30 cellular contexts compared by ENCODE assay signal in the genomic region with DNA sequence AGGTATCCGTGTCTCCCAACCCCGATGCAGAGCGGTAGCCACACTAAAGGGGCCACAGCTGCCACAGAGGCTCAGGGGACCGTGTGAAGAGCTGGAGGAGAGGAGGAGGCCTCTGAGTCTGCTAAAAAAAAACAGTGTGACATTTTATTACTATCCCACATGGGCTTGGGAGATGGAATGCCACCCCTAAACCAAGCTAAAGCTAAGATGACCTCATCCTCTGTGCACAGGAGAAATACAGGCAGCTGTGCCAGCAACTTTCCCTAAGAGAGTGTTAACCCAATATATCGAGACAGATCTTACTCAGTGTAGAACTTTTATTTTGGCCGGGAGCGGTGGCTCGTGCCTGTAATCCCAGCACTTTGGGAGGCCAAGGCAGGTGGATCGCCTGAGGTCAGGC. TPM values are rescaled to one million over a fixed set of nuclear protein-coding genes. Genes with fewer than 3 reads are reported as not detected.
"Had no signal": no experiment of that assay in that cellular context is flagged by ENCODE, and none has a peak within 500 bp of the region (broad histone marks: within the 10 kb centered on the region; RNA-seq: fewer than 3 reads in every experiment).

No MANE protein-coding gene starts in this region.

- H3K4me2 ChIP-seq: smooth muscle cell had no signal

- H3K4me1 ChIP-seq: breast epithelium, prostate gland, stomach, tibial nerve had no signal

- ATAC-seq: activated CD8-positive, alpha-beta T cell treated with anti-CD3 and anti-CD28 coated beads for 36 hours; activated naive CD4-positive, alpha-beta T cell treated with anti-CD3 and anti-CD28 coated beads, Interleukin-2, amount 50 U/mL, for 72 hours; activated T-cell treated with anti-CD3 and anti-CD28 coated beads, Interleukin-2, amount 50 U/mL, for 72 hours; heart right ventricle; left lung; lower lobe of right lung; natural killer cell treated with Interleukin-12 subunit alpha and Interleukin-12 subunit beta and Interleukin-15 and Interleukin-18, amount 100 ng/mL, for 72 hours; stimulated activated naive B cell treated with anti-CD40 and anti-IgM and Interleukin-4, amounts not matched to agents 10 μg/mL and 1 μg/mL and 100 μg/mL, for 72 hours had no signal

- H3K4me3 ChIP-seq: breast epithelium, heart right ventricle, left lung, lower lobe of right lung, prostate gland, sigmoid colon, smooth muscle cell, stomach, tibial nerve had no signal

- H3K27me3 ChIP-seq: breast epithelium, heart right ventricle, left lung, sigmoid colon, stomach, tibial nerve had no signal

- H3K9me3 ChIP-seq: heart right ventricle, left lung, lower lobe of right lung, prostate gland, sigmoid colon, stomach, tibial nerve had no signal

- DNase-seq: activated B cell treated with CpG ODN at 0.5 μM for 24 hours; activated CD4-positive, alpha-beta T cell treated with anti-CD3 and anti-CD28 coated beads, Interleukin-2, amount 50 U/mL, for 1 hour; activated CD8-positive, alpha-beta T cell treated with anti-CD3 and anti-CD28 coated beads for 36 hours; activated naive CD4-positive, alpha-beta T cell; activated T-cell treated with anti-CD3 and anti-CD28 coated beads for 4 hours; activated T-cell treated with anti-CD3 and anti-CD28 coated beads, Interleukin-2, amount 50 U/mL, for 72 hours; dermis blood vessel endothelial cell; effector memory CD4-positive, alpha-beta T cell; erythroblast; heart right ventricle; kidney glomerular epithelial cell; left lung; lower lobe of right lung; mesenchymal stem cell; retina; sigmoid colon; stimulated activated CD4-positive, alpha-beta T cell treated with anti-CD3 and anti-CD28 coated beads, Interleukin-2, amount 100 ng/mL, for 24 hours; stimulated activated naive B cell treated with anti-CD40 and anti-IgM and Interleukin-4, amounts not matched to agents 10 μg/mL and 1 μg/mL and 100 μg/mL, for 72 hours; stomach; T-helper 1 cell had no signal

- H3K36me3 ChIP-seq: breast epithelium, heart right ventricle, left lung, lower lobe of right lung, prostate gland, sigmoid colon, tibial nerve had no signal

- FAIRE-seq: colon had no signal

- H3K27ac ChIP-seq: breast epithelium, heart right ventricle, left lung, lower lobe of right lung, prostate gland, sigmoid colon, stomach, tibial nerve had no signal

RNA-seq across cellular contexts. Expression of a gene that starts 18.0 kb away (rescaled TPM):
- total RNA-seq: activated B cell treated with CpG ODN at 0.5 μM for 24 hours, dermis blood vessel endothelial cell, fibroblast of lung, fibroblast of villous mesenchyme, osteocyte, sigmoid colon, smooth muscle cell, tibial nerve had no signal
- polyA plus RNA-seq: fibroblast of lung, heart right ventricle, smooth muscle cell had no signal
